In the genomic region with DNA sequence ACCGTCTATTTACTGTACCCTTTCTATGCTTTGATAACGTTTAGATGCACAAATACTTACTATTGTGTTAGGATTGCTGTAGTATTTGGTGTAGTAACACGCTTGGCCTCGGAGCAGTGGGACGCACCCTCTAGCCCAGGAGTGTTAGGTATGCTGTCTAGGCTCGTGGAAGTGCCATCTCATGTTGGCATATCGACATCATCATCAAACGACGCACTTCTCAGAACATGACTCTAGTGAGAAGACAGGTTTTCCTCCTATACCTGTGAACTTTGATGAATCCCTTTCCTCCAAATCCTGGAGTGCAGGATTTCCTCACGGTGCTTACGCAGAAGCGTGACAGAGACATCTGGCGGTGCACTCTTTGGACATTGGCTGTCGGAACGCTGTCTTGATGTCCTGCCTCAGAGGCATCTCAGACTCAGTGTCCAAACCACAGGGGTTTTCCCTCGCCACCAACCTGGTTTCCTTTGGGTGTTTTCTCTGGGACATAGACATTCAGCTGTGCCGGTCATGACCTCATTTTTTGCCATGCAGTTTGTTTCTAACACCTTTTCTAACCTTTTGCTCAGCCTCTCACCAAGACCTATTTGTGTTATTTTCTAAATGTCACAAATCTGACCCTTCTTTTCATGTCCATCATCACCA, we compare ENCODE assay signal across 17 cellular contexts. TPM values are rescaled to one million over a fixed set of nuclear protein-coding genes. Genes with fewer than 3 reads are reported as not detected.
"Had no signal": no experiment of that assay in that cellular context is flagged by ENCODE, and none has a peak within 500 bp of the region (broad histone marks: within the 10 kb centered on the region; RNA-seq: fewer than 3 reads in every experiment).

No MANE protein-coding gene starts in this region.

- DNase-seq: activated CD4-positive, alpha-beta T cell treated with anti-CD3 and anti-CD28 coated beads, Interleukin-2, amount 50 U/mL, for 4 hours; activated gamma-delta T cell; activated T-cell treated with anti-CD3 and anti-CD28 coated beads for 4 hours; adrenal gland; caudate nucleus; effector memory CD4-positive, alpha-beta T cell; left ventricle myocardium superior; mesenchymal stem cell; stimulated activated CD4-positive, alpha-beta T cell treated with anti-CD3 and anti-CD28 coated beads, Interleukin-4, amount 100 ng/mL, for 4 hours; tibial artery; uterus had no signal

- H3K27me3 ChIP-seq: adrenal gland, hepatocyte, tibial artery, uterus had no signal

- H3K4me3 Mint-ChIP-seq: WTC11 had no signal

- H3K27ac Mint-ChIP-seq: WTC11 had no signal

- H3K9ac ChIP-seq: parathyroid adenoma had no signal

- H3K4me3 ChIP-seq: adrenal gland, coronary artery, hepatocyte, skin epidermis, tibial artery, uterus had no signal

- H3K4me2 ChIP-seq: hepatocyte had no signal

- H3K27ac ChIP-seq: adrenal gland, coronary artery, hepatocyte, parathyroid adenoma, skin epidermis, tibial artery, uterus had no signal

- H3K9me3 Mint-ChIP-seq: WTC11 had no signal

- H3K9me3 ChIP-seq: adrenal gland, tibial artery, uterus had no signal

- H2AFZ ChIP-seq: hepatocyte, parathyroid adenoma had no signal

- ATAC-seq: left ventricle myocardium superior, WTC11 had no signal

- H3K36me3 ChIP-seq: uterus had no signal

RNA-seq across cellular contexts. Expression of a gene that starts 19.0 kb away (rescaled TPM):
- total RNA-seq: adrenal gland, hepatocyte, kidney epithelial cell, uterus had no signal
- polyA plus RNA-seq: adrenal gland, hepatocyte had no signal

RNA-seq across cellular contexts. Expression of a gene that starts 26.9 kb away (rescaled TPM):
- total RNA-seq: adrenal gland, left ventricle myocardium superior had no signal
- polyA plus RNA-seq: adrenal gland had no signal

RNA-seq across cellular contexts. Expression of a gene that starts 27.4 kb away (rescaled TPM):
- total RNA-seq: uterus had no signal
